Comparison of ENCODE assay signal across 1 cellular context in genomic region chr3:64972793-64973192, GRCh38.
TF ChIP-seq lines count a peak whose summit lies in the region.

No MANE protein-coding gene starts in this region.

TF ChIP-seq in WTC11, 78 proteins besides CTCF, POLR2A, EP300 and RAD21 (continued from another document):
- TF ChIP-seq ZSCAN18 (CRISPR knock-in tag; IDR thresholded peaks at IDR 0.05) (no peak), MYBL2 (CRISPR knock-in tag; IDR thresholded peaks at IDR 0.05) (no peak), TEAD1 (CRISPR knock-in tag; IDR thresholded peaks at IDR 0.05) (no peak), ZNF219 (CRISPR knock-in tag; IDR thresholded peaks at IDR 0.05; ENCODE audit: borderline replicate concordance) (no peak)
